In genomic region chrX:542179-542578, GRCh38 we compare ENCODE assay signal across 24 cellular contexts.
"Had no signal": no experiment of that assay in that cellular context is flagged by ENCODE, and none has a peak within 500 bp of the region (broad histone marks: within the 10 kb centered on the region; RNA-seq: fewer than 3 reads in every experiment).

No MANE protein-coding gene starts in this region.

- FAIRE-seq: RCC 7860 had no signal

- H3K36me3 ChIP-seq: SJSA1 had no signal

- H3K9me2 ChIP-seq: SK-N-SH had no signal

- H3K4me3 ChIP-seq: SJSA1 had no signal

- H3K27ac ChIP-seq: SJSA1 had no signal

- H3K4me1 ChIP-seq: SJSA1 had no signal

- H3K27me3 ChIP-seq: SJSA1 had no signal

- H3K36me3 Mint-ChIP-seq: IgD-negative memory B cell, T-cell had no signal

- H3K4me3 Mint-ChIP-seq: IgD-negative memory B cell, T-cell had no signal

- H3K4me1 Mint-ChIP-seq: IgD-negative memory B cell, T-cell had no signal

- H3K4me2 ChIP-seq: SK-N-SH had no signal

- DNase-seq: KBM-7, MV-4-11, NCI-H1092, NCI-H1417, NCI-H1436 treated with DMSO at 0.1 percent for 48 hours, NCI-H1694, NCI-H187 treated with DMSO at 0.1 percent for 48 hours, NCI-H2029 treated with DMSO at 0.1 percent for 48 hours, NCI-H2171 treated with DMSO at 0.1 percent for 48 hours, NCI-H226, NCI-H446, NCI-H510A, NCI-H524 treated with DMSO at 0.1 percent for 48 hours, NCI-H69, NCI-H774, Right ventricle myocardium superior, RPMI8226, SIG-M5, SK-N-SH, SW 1271, T-cell had no signal

- H3K27me3 Mint-ChIP-seq: IgD-negative memory B cell, T-cell had no signal

- H3K9me3 ChIP-seq: SK-N-SH had no signal

- H3K27ac Mint-ChIP-seq: IgD-negative memory B cell, T-cell had no signal

- H3K9ac ChIP-seq: SK-N-SH had no signal

- ATAC-seq: T-cell had no signal
